ENCODE assay signal across 9 cellular contexts in the genomic region with DNA sequence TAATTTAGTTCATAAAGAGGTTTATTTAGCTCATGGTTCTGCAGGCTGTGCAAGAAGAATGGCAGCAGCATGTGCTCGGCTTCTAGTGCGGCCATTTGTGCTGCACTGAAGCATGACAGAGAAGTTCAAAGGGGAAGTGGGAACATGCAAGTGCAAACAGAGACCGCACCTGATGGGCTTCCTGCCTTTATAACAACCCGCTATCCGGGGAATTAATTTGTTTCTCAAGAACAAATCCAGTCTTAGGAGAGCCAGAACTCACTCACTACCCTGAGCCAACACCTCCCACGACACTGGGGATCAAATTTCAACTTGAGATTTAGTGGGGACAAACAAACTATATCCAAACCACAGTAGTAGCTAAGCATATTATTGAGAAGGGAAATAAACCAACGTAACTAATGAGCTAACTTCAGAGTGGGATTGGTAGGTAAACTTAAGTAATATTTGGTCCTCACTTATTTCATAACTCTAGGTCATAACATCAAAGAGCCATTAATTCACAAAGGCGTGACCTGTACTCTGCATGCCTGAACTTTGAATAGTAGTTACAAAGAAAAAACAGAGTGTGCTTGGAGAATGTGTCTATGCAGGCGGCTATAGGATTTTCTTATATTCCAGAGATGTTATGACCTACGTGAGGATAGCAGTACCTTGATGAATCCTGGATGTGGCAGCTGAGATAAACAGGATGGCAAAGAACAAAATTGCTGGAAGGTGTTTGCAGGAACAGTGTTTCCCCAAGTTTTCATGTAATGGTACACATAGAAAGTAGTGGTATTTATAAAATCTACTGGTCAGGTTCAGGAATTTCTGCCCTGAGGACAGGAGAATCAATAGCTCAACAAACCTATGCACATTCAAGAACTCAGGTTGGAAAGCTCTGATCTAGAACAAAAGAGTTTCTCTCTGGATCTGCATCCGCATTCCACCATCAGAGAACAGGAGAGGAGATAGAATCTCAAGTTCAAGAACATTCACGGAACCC.
DNase-seq lines count a peak whose midpoint lies in the region; ATAC-seq, FAIRE-seq and TF ChIP-seq lines count a peak whose summit lies in the region.
"Had no signal": no experiment of that assay in that cellular context is flagged by ENCODE, and none has a peak within 500 bp of the region (broad histone marks: within the 10 kb centered on the region; RNA-seq: fewer than 3 reads in every experiment).

No MANE protein-coding gene starts in this region.

- peak; percentile 99 for ATAC-seq in GM21515 (IDR thresholded peaks at IDR 0.05; ENCODE audit: unreplicated experiment)
- ATAC-seq in GM23338 = no peak

- H3K4me3 ChIP-seq in GM06990 (replicated peaks; ENCODE audit: low read depth, low read length) = no peak overlapping the region
- no peak overlapping the region for H3K4me3 ChIP-seq in astrocyte (ENCODE audit: insufficient read depth, low read depth, low read length)
- no peak overlapping the region for H3K4me3 ChIP-seq in colonic mucosa
- no peak overlapping the region for H3K4me3 ChIP-seq in GM23338

- no peaks in the 10 kb centered on the region for H3K36me3 ChIP-seq in GM06990 (ENCODE audit: control insufficient read depth, insufficient read depth, low read length)
- H3K36me3 ChIP-seq in astrocyte (ENCODE audit: insufficient read depth, low read length) = no peaks in the 10 kb centered on the region
- H3K36me3 ChIP-seq in colonic mucosa = no peaks in the 10 kb centered on the region
- H3K36me3 ChIP-seq in GM23338 (ENCODE audit: insufficient read depth) = no peaks in the 10 kb centered on the region

- H3K27ac ChIP-seq in astrocyte (ENCODE audit: low read depth, low read length) (no peak overlapping the region), colonic mucosa (no peak overlapping the region), GM23338 (ENCODE audit: low read depth) (no peak overlapping the region)

- intact Hi-C loops in colonic mucosa (cut with DNase I) = no loop called here

- H3K9ac ChIP-seq in astrocyte (ENCODE audit: low read length) (no peak overlapping the region), colonic mucosa (ENCODE audit: low read depth in 2 of 2, low read length in 2 of 2) (no peak overlapping the region)

- H3K4me1 ChIP-seq in astrocyte (ENCODE audit: insufficient read depth, low read length) (no peaks in the 10 kb centered on the region), colonic mucosa (no peaks in the 10 kb centered on the region), GM23338 (ENCODE audit: insufficient read depth) (no peaks in the 10 kb centered on the region)

- H2AFZ ChIP-seq in astrocyte (ENCODE audit: low read depth, low read length) (no peak overlapping the region), GM23338 (no peak overlapping the region; the same call in 1 of the 2 replicates)

- no peaks in the 10 kb centered on the region for H3F3A ChIP-seq in GM23338 (replicated peaks; ENCODE audit: low read depth)

- no peaks in the 10 kb centered on the region for H3K9me3 ChIP-seq in astrocyte (ENCODE audit: insufficient read depth, low read depth, low read length)
- no peaks in the 10 kb centered on the region for H3K9me3 ChIP-seq in colonic mucosa

- H3K9me3 Mint-ChIP-seq in astrocyte (ENCODE audit: unreplicated experiment) (peaks cover 2% of the 10 kb centered on the region), GM23338 (peaks cover 11% of the 10 kb centered on the region)

- H3K36me3 Mint-ChIP-seq in astrocyte (ENCODE audit: low read depth, unreplicated experiment) (no peaks in the 10 kb centered on the region), GM23338 (ENCODE audit: low read depth) (peaks cover 20% of the 10 kb centered on the region)

- H3K4me1 Mint-ChIP-seq in astrocyte (ENCODE audit: low read depth, unreplicated experiment) (no peaks in the 10 kb centered on the region), GM23338 (peaks cover 2% of the 10 kb centered on the region; the same call in 1 of the 3 replicates)

- H3K27me3 Mint-ChIP-seq in astrocyte (ENCODE audit: low read depth, unreplicated experiment) = peaks cover 4% of the 10 kb centered on the region
- peaks cover 2% of the 10 kb centered on the region for H3K27me3 Mint-ChIP-seq in GM23338 (ENCODE audit: insufficient read depth, low read depth, poor library complexity)

- H3K27me3 ChIP-seq in GM06990 (replicated peaks; ENCODE audit: control insufficient read depth, insufficient read depth, low read length) = no peaks in the 10 kb centered on the region
- H3K27me3 ChIP-seq in astrocyte (ENCODE audit: insufficient read depth, low read length) = no peaks in the 10 kb centered on the region
- no peaks in the 10 kb centered on the region for H3K27me3 ChIP-seq in colonic mucosa
- no peaks in the 10 kb centered on the region for H3K27me3 ChIP-seq in GM23338 (ENCODE audit: insufficient read depth)

- peak overlapping the region; percentile 27 for H3K4me3 Mint-ChIP-seq in astrocyte (ENCODE audit: unreplicated experiment)
- no peak overlapping the region for H3K4me3 Mint-ChIP-seq in GM23338

- H3K79me2 ChIP-seq in astrocyte (ENCODE audit: insufficient read depth, low read length) (no peaks in the 10 kb centered on the region), GM23338 (replicated peaks; ENCODE audit: insufficient read depth) (no peaks in the 10 kb centered on the region)

- no peak for FAIRE-seq in astrocyte (lab: Jason Lieb, UNC)

- DNase-seq in GM06990 (ENCODE audit: extremely low read depth, insufficient read length) (peak; percentile 58), HuH-7 (ENCODE audit: low spot score) (peak; percentile 15), astrocyte (ENCODE audit: low read depth) (no peak), colonic mucosa (no peak), GM23338 (ENCODE audit: low spot score) (no peak), AML-193 (lab: John Stamatoyannopoulos, UW) (no peak), NCI-H446 treated with DMSO at 0.1 percent for 48 hours (lab: John Stamatoyannopoulos, UW) (no peak)
- DNase-seq: SIG-M5 had no signal

- TF ChIP-seq CTCF in GM06990 (IDR thresholded peaks at IDR 0.05; ENCODE audit: insufficient read depth, low read length, poor library complexity, severe bottlenecking) (no peak), astrocyte (IDR thresholded peaks at IDR 0.05; ENCODE audit: insufficient read depth, low read depth, low read length) (no peak), colonic mucosa (IDR thresholded peaks at IDR 0.05) (no peak), GM23338 (conservative IDR thresholded peaks at IDR 0.05; ENCODE audit: low read depth in 2 of 2) (no peak)

- no peak overlapping the region for H3K4me2 ChIP-seq in astrocyte (ENCODE audit: low read length)
- H3K4me2 ChIP-seq in GM23338 = no peak overlapping the region

- H4K20me1 ChIP-seq in astrocyte (ENCODE audit: insufficient read depth, low read length) (no peaks in the 10 kb centered on the region), GM23338 (replicated peaks; ENCODE audit: insufficient read depth) (no peaks in the 10 kb centered on the region)

- H3K9me2 ChIP-seq in GM23338 (ENCODE audit: insufficient read depth) = peaks cover 31% of the 10 kb centered on the region

- no peak overlapping the region for H3K27ac Mint-ChIP-seq in astrocyte (ENCODE audit: unreplicated experiment)
- no peak overlapping the region for H3K27ac Mint-ChIP-seq in GM23338

TF ChIP-seq in GM23338, 12 proteins besides CTCF, POLR2A, EP300 and RAD21 (continues in another document):
- TF ChIP-seq STAT1 (IDR thresholded peaks at IDR 0.05; ENCODE audit: unreplicated experiment) = no peak
- no peak for TF ChIP-seq EZH2phosphoT487 (IDR thresholded peaks at IDR 0.05; ENCODE audit: unreplicated experiment)
- no peak for TF ChIP-seq JUNB (IDR thresholded peaks at IDR 0.05; ENCODE audit: unreplicated experiment)
- no peak for TF ChIP-seq POLR2AphosphoS5 (IDR thresholded peaks at IDR 0.05; ENCODE audit: low read depth)

Comparison
In these comparisons a context has a peak if more than half of its experiments do, and no peak if none do; other contexts are left out.
1. DNase-seq: peak in GM06990 (single experiment) and HuH-7 (single experiment); none in astrocyte (single experiment), colonic mucosa (single experiment), GM23338 (single experiment), AML-193 (0 of 2) and NCI-H446 treated with DMSO at 0.1 percent for 48 hours (single experiment).